1 cellular context compared by ENCODE assay signal in the genomic region with DNA sequence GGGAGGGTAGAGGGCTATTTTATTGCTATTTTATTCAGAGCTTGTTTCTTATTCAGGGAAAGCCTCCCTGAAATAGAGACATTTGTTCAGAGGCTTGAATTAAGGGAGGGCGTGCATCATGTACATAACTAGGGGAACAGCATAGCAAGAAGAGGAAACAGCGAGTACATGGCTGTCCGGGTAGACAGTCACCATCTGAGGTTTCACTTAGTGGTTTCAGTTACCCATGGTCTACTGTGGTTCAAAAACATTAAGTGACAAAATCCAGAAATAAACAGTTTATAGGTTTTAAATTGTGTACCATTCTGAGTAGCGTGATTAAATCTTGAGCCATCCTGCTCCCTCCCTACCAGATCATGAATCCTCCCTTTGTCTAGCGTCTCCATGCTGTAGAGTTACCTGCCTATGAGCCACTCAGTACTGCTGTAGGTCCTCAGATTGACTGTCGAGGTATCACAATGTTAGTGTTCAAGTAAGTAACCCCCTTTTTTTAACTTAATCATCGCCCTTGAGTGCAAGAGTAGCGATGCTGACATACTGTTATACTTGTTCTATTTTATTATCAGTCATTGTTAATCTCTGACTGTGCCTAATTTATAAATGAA.
TF ChIP-seq lines count a peak whose summit lies in the region.

No MANE protein-coding gene starts in this region.

TF ChIP-seq in SK-N-SH treated with all-trans-retinoic acid at 6 μM for 48 hours, 23 proteins besides CTCF, POLR2A, EP300 and RAD21 (continued from another document):
- TF ChIP-seq, protein P1, sequence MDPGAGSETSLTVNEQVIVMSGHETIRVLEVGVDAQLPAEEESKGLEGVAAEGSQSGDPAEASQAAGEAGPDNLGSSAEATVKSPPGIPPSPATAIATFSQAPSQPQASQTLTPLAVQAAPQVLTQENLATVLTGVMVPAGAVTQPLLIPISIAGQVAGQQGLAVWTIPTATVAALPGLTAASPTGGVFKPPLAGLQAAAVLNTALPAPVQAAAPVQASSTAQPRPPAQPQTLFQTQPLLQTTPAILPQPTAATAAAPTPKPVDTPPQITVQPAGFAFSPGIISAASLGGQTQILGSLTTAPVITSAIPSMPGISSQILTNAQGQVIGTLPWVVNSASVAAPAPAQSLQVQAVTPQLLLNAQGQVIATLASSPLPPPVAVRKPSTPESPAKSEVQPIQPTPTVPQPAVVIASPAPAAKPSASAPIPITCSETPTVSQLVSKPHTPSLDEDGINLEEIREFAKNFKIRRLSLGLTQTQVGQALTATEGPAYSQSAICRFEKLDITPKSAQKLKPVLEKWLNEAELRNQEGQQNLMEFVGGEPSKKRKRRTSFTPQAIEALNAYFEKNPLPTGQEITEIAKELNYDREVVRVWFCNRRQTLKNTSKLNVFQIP (CRISPR knock-in tag; IDR thresholded peaks at IDR 0.05; ENCODE audit: borderline replicate concordance, low read depth): no peak
- TF ChIP-seq PPARA (CRISPR knock-in tag; IDR thresholded peaks at IDR 0.05; ENCODE audit: borderline replicate concordance) (no peak), ISL1 (CRISPR knock-in tag; IDR thresholded peaks at IDR 0.05) (no peak), SNAI2 (CRISPR knock-in tag; IDR thresholded peaks at IDR 0.05) (no peak), ZFP30 (CRISPR knock-in tag; IDR thresholded peaks at IDR 0.05) (no peak), ZNF565 (CRISPR knock-in tag; conservative IDR thresholded peaks at IDR 0.05; ENCODE audit: low read depth) (no peak), ZC3H10 (CRISPR knock-in tag; IDR thresholded peaks at IDR 0.05) (no peak)
